ENCODE assay signal across 8 cellular contexts in the genomic region with DNA sequence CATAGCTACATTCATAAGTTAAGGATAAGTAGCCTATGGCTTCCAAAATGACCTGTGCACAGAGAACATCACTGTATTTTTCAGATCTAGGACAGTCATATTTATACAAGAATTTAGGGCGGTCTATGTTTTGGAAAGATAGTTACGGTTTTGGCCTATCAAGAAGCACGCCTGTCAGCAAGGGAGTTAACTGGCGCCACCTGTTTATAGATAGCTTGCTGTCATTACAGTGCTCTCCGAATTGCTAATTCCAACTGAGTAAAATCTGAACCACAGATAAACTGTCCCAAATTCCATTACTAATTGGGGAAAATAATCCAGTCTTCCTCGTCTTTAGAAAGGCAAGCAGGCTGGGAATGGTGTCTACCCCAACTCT. TPM values are rescaled to one million over a fixed set of nuclear protein-coding genes. Genes with fewer than 3 reads are reported as not detected.
DNase-seq lines count a peak whose midpoint lies in the region; ATAC-seq, FAIRE-seq and TF ChIP-seq lines count a peak whose summit lies in the region.

No MANE protein-coding gene starts in this region.

- H3K36me3 ChIP-seq in SJSA1 (no peaks in the 10 kb centered on the region), endothelial cell of umbilical vein (ENCODE audit: control insufficient read depth in 2 of 2, extremely low read depth in 1 of 2, insufficient read depth in 2 of 2, low read length in 2 of 2) (no peaks in the 10 kb centered on the region)

- DNase-seq in Right ventricle myocardium superior, result no peak
- DNase-seq in Right ventricle myocardium inferior (ENCODE audit: missing footprints), result no peak
- DNase-seq in SJSA1 (ENCODE audit: low read depth in 1 of 2, low spot score in 2 of 2), result no peak
- peak; percentile 31 for DNase-seq in endothelial cell of umbilical vein (ENCODE audit: low read depth, low spot score)
- DNase-seq in activated gamma-delta T cell (lab: John Stamatoyannopoulos, UW), result no peak
- no peak for DNase-seq in NCI-H2029 treated with DMSO at 0.1 percent for 48 hours (lab: John Stamatoyannopoulos, UW)

- no peaks in the 10 kb centered on the region for H4K20me1 ChIP-seq in endothelial cell of umbilical vein (replicated peaks; ENCODE audit: control insufficient read depth, extremely low read depth, insufficient read depth, low read length)

- peaks cover 5% of the 10 kb centered on the region; the same call in 1 of the 2 replicates for H3K4me1 ChIP-seq in SJSA1 (replicated peaks)
- peaks cover 4% of the 10 kb centered on the region for H3K4me1 ChIP-seq in endothelial cell of umbilical vein (ENCODE audit: control insufficient read depth, extremely low read depth, insufficient read depth, low read length)

- peak overlapping the region; percentile 56 for H3K4me2 ChIP-seq in endothelial cell of umbilical vein (ENCODE audit: insufficient read depth, low read length)

- TF ChIP-seq CTCF in endothelial cell of umbilical vein (IDR thresholded peaks at IDR 0.05; ENCODE audit: extremely low read depth in 1 of 2, insufficient read depth in 1 of 2, low read depth in 1 of 2, low read length in 2 of 2) (no peak), nephron (IDR thresholded peaks at IDR 0.05; ENCODE audit: unreplicated experiment in 3 of 3) (no peak)

- H2AFZ ChIP-seq in endothelial cell of umbilical vein (ENCODE audit: low read depth, low read length), result peak overlapping the region; percentile 91

- ATAC-seq in Right ventricle myocardium superior (ENCODE audit: poor library complexity) (peak; percentile 57), Right ventricle myocardium inferior (no peak), HG02938 (IDR thresholded peaks at IDR 0.05; ENCODE audit: unreplicated experiment) (peak; percentile 53)

- POLR2A ChIA-PET in endothelial cell of umbilical vein (lab: Charles Lee), result no interaction called here

- no peaks in the 10 kb centered on the region for H3K9me1 ChIP-seq in endothelial cell of umbilical vein (replicated peaks; ENCODE audit: control insufficient read depth, extremely low read depth, insufficient read depth, low read length)

- peaks cover 6% of the 10 kb centered on the region for H3K79me2 ChIP-seq in endothelial cell of umbilical vein (ENCODE audit: control insufficient read depth, insufficient read depth, low read length)

- H3K4me1 Mint-ChIP-seq in nephron, result peaks cover 12% of the 10 kb centered on the region

- CTCF ChIA-PET in endothelial cell of umbilical vein (lab: Charles Lee), result no interaction called here

- H3K4me3 ChIP-seq in SJSA1 (peak overlapping the region; percentile 57), endothelial cell of umbilical vein (replicated peaks in 1 of 3; ENCODE audit: insufficient read depth in 1 of 3, low read depth in 1 of 3, low read length in 3 of 3) (peak overlapping the region; percentile 53 to 83 (median 66))

- H3K9ac ChIP-seq in endothelial cell of umbilical vein (replicated peaks; ENCODE audit: extremely low read depth, insufficient read depth, low read length), result peak overlapping the region; percentile 75

- FAIRE-seq in endothelial cell of umbilical vein (lab: Jason Lieb, UNC), result peak; percentile 50

- H3K27ac ChIP-seq in SJSA1 (peak overlapping the region; percentile 75), endothelial cell of umbilical vein (ENCODE audit: insufficient read depth, low read depth, low read length) (peak overlapping the region; percentile 60)

- no peaks in the 10 kb centered on the region for H3K9me3 Mint-ChIP-seq in nephron

- H3K9me3 ChIP-seq in SJSA1 (replicated peaks) (no peaks in the 10 kb centered on the region), endothelial cell of umbilical vein (replicated peaks; ENCODE audit: control insufficient read depth, insufficient read depth, low read length) (no peaks in the 10 kb centered on the region)

- peak overlapping the region; percentile 98 to 99 (median 98) for H3K27ac Mint-ChIP-seq in nephron

- H3K36me3 Mint-ChIP-seq in nephron (ENCODE audit: low read depth), result no peaks in the 10 kb centered on the region

- dilution Hi-C loops in endothelial cell of umbilical vein (cut with MboI; ENCODE audit: extremely low pct_ligation_motif_present, low sequenced_read_pairs), result no loop called here

- H3K27me3 Mint-ChIP-seq in nephron (ENCODE audit: low read depth), result no peaks in the 10 kb centered on the region

- TF ChIP-seq POLR2A in endothelial cell of umbilical vein (IDR thresholded peaks at IDR 0.05; ENCODE audit: low read depth, low read length), result no peak

- peak overlapping the region; percentile 93 to 94 (median 94) for H3K4me3 Mint-ChIP-seq in nephron

- H3K27me3 ChIP-seq in SJSA1 (replicated peaks) (no peaks in the 10 kb centered on the region), endothelial cell of umbilical vein (ENCODE audit: control insufficient read depth in 2 of 2, insufficient read depth in 2 of 2, low read length in 2 of 2) (no peaks in the 10 kb centered on the region)

- intact Hi-C loops in Right ventricle myocardium superior (cut with DNase I), result no loop called here
- intact Hi-C loops in Right ventricle myocardium inferior (cut with DNase I), result loop anchor here (10.0 kb wide), 2 partner anchors 51 to 449 kb away; no protein-coding TSS in a partner anchor
- intact Hi-C loops in endothelial cell of umbilical vein (cut with micrococcal nuclease), result loop anchor here (5.0 kb wide), 1 partner anchor 117 kb away; the partner anchor contains the start of gene UPRT

- BruUV-seq in endothelial cell of umbilical vein (replicated peaks; lab: Mats Ljungman, UMichigan), result TSS peak; percentile 47

TF ChIP-seq in endothelial cell of umbilical vein, 7 proteins besides CTCF, POLR2A, EP300 and RAD21:
- TF ChIP-seq EZH2 (IDR thresholded peaks at IDR 0.05; ENCODE audit: borderline replicate concordance, low read depth, low read length, severe bottlenecking) (no peak), POLR2AphosphoS5 (IDR thresholded peaks at IDR 0.05; ENCODE audit: insufficient read depth, low read depth, low read length) (no peak), MYC (IDR thresholded peaks at IDR 0.05; ENCODE audit: low read depth, low read length) (no peak), JUN (IDR thresholded peaks at IDR 0.05; ENCODE audit: borderline replicate concordance, insufficient read depth, insufficient read length, low read depth) (no peak), FOS (IDR thresholded peaks at IDR 0.05; ENCODE audit: borderline replicate concordance, insufficient read depth, low read length) (no peak), GATA2 (IDR thresholded peaks at IDR 0.05; ENCODE audit: insufficient read depth, insufficient read length, low read depth, low read length) (no peak)
- TF ChIP-seq, protein P1, sequence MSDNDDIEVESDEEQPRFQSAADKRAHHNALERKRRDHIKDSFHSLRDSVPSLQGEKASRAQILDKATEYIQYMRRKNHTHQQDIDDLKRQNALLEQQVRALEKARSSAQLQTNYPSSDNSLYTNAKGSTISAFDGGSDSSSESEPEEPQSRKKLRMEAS (IDR thresholded peaks at IDR 0.05; ENCODE audit: insufficient read depth, insufficient read length), result no peak

RNA-seq across cellular contexts. Expression of gene ABCB7, which starts 0.6 kb away (rescaled TPM):
- 35.9 TPM for total RNA-seq in Right ventricle myocardium superior
- 37.7 TPM for total RNA-seq in Right ventricle myocardium inferior
- total RNA-seq in SJSA1 (2014; rRNA removed; shearing (Covaris generic)), result 24.3 and 27.6 TPM in 2 replicates
- 20.7 and 22.0 TPM in 2 replicates for total RNA-seq in endothelial cell of umbilical vein
- 12.1 and 14.3 TPM in 2 replicates for polyA plus RNA-seq in endothelial cell of umbilical vein
- polyA plus RNA-seq in endothelial cell of umbilical vein (2011; cell fraction: cytosol; rRNA removed), result 11.3 and 14.5 TPM in 2 replicates
- polyA plus RNA-seq in endothelial cell of umbilical vein (2011; cell fraction: nucleus; rRNA removed), result 26.8 and 32.0 TPM in 2 replicates
- polyA plus RNA-seq in endothelial cell of umbilical vein (2012), result 17.6 and 20.8 TPM in 2 replicates
- polyA minus RNA-seq in endothelial cell of umbilical vein, result 24.6 and 25.7 TPM in 2 replicates
- polyA minus RNA-seq in endothelial cell of umbilical vein (2011; cell fraction: cytosol; rRNA and poly(A)+ RNA removed), result 28.2 TPM
- 18.2 and 20.6 TPM in 2 replicates for polyA minus RNA-seq in endothelial cell of umbilical vein (2011; cell fraction: nucleus; rRNA and poly(A)+ RNA removed)
